16 cellular contexts compared by ENCODE assay signal in the genomic region with DNA sequence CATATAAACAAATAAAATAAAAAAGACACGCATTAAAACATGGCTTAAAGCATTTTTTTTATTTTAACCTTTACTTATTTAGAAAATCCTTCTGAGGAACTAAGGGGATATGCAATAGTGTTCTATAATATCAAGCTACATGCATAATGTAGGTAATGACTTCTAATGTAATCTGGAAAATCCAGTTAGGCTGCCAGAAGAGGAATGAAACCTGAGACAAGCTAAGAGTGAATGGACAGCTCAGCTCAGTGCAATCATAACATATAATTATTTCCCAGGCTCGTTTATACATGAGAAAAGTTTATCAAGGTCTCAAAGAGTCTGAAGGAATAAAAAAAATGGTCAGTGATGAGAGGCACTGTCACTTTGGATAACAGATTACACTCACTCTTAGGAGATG.
"Had no signal": no experiment of that assay in that cellular context is flagged by ENCODE, and none has a peak within 500 bp of the region (broad histone marks: within the 10 kb centered on the region; RNA-seq: fewer than 3 reads in every experiment).

No MANE protein-coding gene starts in this region.

- DNase-seq: activated CD4-positive, alpha-beta T cell treated with anti-CD3 and anti-CD28 coated beads, Interleukin-2, amount 50 U/mL, for 48 hours; activated CD4-positive, CD25-positive, alpha-beta regulatory T cell treated with anti-CD3 and anti-CD28 coated beads, Interleukin-2, amount 50 U/mL, for 72 hours; activated naive CD4-positive, alpha-beta T cell treated with anti-CD3 and anti-CD28 coated beads, Interleukin-2, amount 50 U/mL, for 16 hours; dermis blood vessel endothelial cell; erythroblast; gastrocnemius medialis; heart left ventricle; immature natural killer cell; mesendoderm; nucleus accumbens; posterior cingulate gyrus; stimulated activated CD4-positive, alpha-beta T cell treated with anti-CD3 and anti-CD28 coated beads, Interleukin-15, amount 100 ng/mL, for 24 hours; stimulated activated CD4-positive, alpha-beta T cell treated with anti-CD3 and anti-CD28 coated beads, Interleukin-4, amount 100 ng/mL, for 1 hour; stimulated activated naive B cell treated with anti-CD40 and anti-IgM and Interleukin-4, amounts not matched to agents 10 μg/mL and 1 μg/mL and 100 μg/mL, for 72 hours; tibial artery; uterus had no signal
